14 cellular contexts compared by ENCODE assay signal in the genomic region with DNA sequence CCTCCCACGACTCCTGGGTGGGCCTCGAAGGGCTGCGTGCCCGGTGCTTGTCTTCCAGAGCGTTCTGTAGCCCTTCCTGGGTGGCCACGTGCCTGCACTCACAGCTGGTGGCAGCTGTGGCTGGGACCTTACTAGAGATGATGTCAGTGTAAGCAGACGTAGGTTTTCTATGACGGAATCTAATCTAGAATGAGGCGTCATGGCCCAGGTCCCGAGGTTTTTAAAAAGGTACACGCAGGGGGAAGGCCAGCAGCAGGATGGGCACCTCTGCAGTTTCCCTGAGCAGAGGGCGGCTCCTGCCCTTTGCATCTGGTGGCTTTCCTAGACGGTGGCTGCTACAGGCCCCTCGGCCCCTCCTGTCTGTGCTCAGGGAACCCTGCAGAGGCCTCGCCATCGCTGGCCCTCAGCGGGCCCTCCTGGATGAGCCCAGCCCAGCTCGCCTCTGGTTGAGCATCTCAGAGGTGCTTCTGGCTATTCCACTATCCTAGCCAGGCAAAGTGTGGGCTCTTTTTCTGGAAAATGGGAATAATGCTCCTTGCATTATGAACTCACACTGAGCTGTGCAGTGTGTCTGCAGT. TPM values are rescaled to one million over a fixed set of nuclear protein-coding genes. Genes with fewer than 3 reads are reported as not detected.
"Had no signal": no experiment of that assay in that cellular context is flagged by ENCODE, and none has a peak within 500 bp of the region (broad histone marks: within the 10 kb centered on the region; RNA-seq: fewer than 3 reads in every experiment).

No MANE protein-coding gene starts in this region.

- DNase-seq: activated CD4-positive, alpha-beta memory T cell treated with anti-CD3 and anti-CD28 coated beads for 36 hours; activated CD8-positive, alpha-beta memory T cell treated with anti-CD3 and anti-CD28 coated beads, Interleukin-2, amount 10 ng/mL, durations not matched to agents 7 days and 5 days; activated naive CD4-positive, alpha-beta T cell treated with anti-CD3 and anti-CD28 coated beads for 36 hours; activated naive CD8-positive, alpha-beta T cell treated with anti-CD3 and anti-CD28 coated beads, Interleukin-2, amount 50 U/mL, for 24 hours; activated T-cell treated with anti-CD3 and anti-CD28 coated beads, Interleukin-2, amount 50 U/mL, for 1 hour; dermis blood vessel endothelial cell; effector memory CD8-positive, alpha-beta T cell; mesenchymal stem cell; nephron progenitor cell; tibial artery; WERI-Rb-1 had no signal

- H3K4me1 ChIP-seq: breast epithelium, vagina had no signal

- H3K27me3 ChIP-seq: tibial artery, vagina had no signal

- H3K4me3 ChIP-seq: breast epithelium, tibial artery, vagina had no signal

- H3K27ac ChIP-seq: breast epithelium, tibial artery, vagina, WERI-Rb-1 had no signal

- ATAC-seq: activated CD8-positive, alpha-beta memory T cell treated with anti-CD3 and anti-CD28 coated beads, Interleukin-2, amount 10 ng/mL, durations not matched to agents 7 days and 5 days; activated naive CD8-positive, alpha-beta T cell treated with anti-CD3 and anti-CD28 coated beads, Interleukin-2, amount 50 U/mL, for 24 hours; effector memory CD8-positive, alpha-beta T cell; stimulated activated memory B cell treated with anti-CD40 and anti-IgM and Interleukin-4, amounts not matched to agents 10 μg/mL and 1 μg/mL and 100 μg/mL, for 72 hours had no signal

- H3K36me3 ChIP-seq: breast epithelium, tibial artery, vagina, WERI-Rb-1 had no signal

- H3K9me3 ChIP-seq: breast epithelium, tibial artery, vagina had no signal

RNA-seq across cellular contexts. Expression of gene PXDN, which starts 49.6 kb away (rescaled TPM):
- total RNA-seq: activated CD4-positive, alpha-beta memory T cell treated with anti-CD3 and anti-CD28 coated beads for 36 hours had no signal
